Comparison of ENCODE assay signal across 37 cellular contexts in the genomic region with DNA sequence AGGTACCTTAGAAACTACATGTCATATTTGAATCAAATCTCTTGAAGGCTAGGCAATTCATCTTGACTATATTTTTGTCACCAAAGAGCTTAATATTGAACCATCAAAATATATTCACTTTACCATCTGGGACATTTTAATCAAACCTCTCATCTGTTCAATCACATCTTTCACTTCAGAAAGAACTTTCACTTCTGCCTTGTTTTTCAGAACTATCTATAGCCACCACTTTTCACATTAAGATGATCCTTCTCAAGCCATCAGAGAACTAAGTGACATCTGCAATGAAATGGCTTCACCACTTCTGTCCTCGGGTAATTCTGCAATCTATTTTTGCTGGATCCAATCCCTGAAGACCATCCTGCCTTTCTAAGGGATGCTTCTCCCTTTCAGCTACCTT. TPM values are rescaled to one million over a fixed set of nuclear protein-coding genes. Genes with fewer than 3 reads are reported as not detected.
"Had no signal": no experiment of that assay in that cellular context is flagged by ENCODE, and none has a peak within 500 bp of the region (broad histone marks: within the 10 kb centered on the region; RNA-seq: fewer than 3 reads in every experiment).

No MANE protein-coding gene starts in this region.

- H3K9me3 Mint-ChIP-seq: activated CD4-positive, alpha-beta memory T cell treated with anti-CD3 and anti-CD28 coated beads, Interleukin-2, amount 10 ng/mL, durations not matched to agents 7 days and 5 days; activated naive CD4-positive, alpha-beta T cell treated with anti-CD3 and anti-CD28 coated beads, Interleukin-2, amount 50 U/mL, for 72 hours; activated T-cell treated with anti-CD3 and anti-CD28 coated beads, Interleukin-2, amount 50 U/mL, for 72 hours; activated T-helper 17 cell treated with anti-CD3 and anti-CD28 coated beads, Interleukin-2, amount 50 U/mL, for 72 hours; brain had no signal

- H3K4me3 ChIP-seq: adrenal gland, PC-9 had no signal

- H3K4me2 ChIP-seq: PC-9 had no signal

- H2AFZ ChIP-seq: PC-9 had no signal

- H3K27me3 Mint-ChIP-seq: activated T-helper 17 cell treated with anti-CD3 and anti-CD28 coated beads, Interleukin-2, amount 50 U/mL, for 72 hours; brain had no signal

- H3K27ac ChIP-seq: adrenal gland, PC-9, RWPE1, VCaP had no signal

- DNase-seq: activated CD4-positive, alpha-beta memory T cell treated with anti-CD3 and anti-CD28 coated beads, Interleukin-2, amount 10 ng/mL, durations not matched to agents 7 days and 5 days; activated CD4-positive, alpha-beta T cell treated with anti-CD3 and anti-CD28 coated beads for 1 hour; activated CD4-positive, alpha-beta T cell treated with anti-CD3 and anti-CD28 coated beads for 48 hours; activated CD4-positive, CD25-positive, alpha-beta regulatory T cell; activated CD8-positive, alpha-beta memory T cell treated with anti-CD3 and anti-CD28 coated beads for 24 hours; activated effector memory CD4-positive, alpha-beta T cell treated with anti-CD3 and anti-CD28 coated beads, Interleukin-2, amount 50 U/mL, for 16 hours; activated naive CD4-positive, alpha-beta T cell treated with Interleukin-2 at 50 U/mL for 16 hours; activated T-cell treated with anti-CD3 and anti-CD28 coated beads, Interleukin-2, amount 50 U/mL, for 1 hour; activated T-cell treated with anti-CD3 and anti-CD28 coated beads, Interleukin-2, amount 50 U/mL, for 72 hours; adrenal gland; caudate nucleus; cerebellar nuclear complex; NCI-H1092; NCI-H1436 treated with DMSO at 0.1 percent for 48 hours; NCI-H1694 treated with DMSO at 0.1 percent for 48 hours; NCI-H2029; NCI-H2171; NCI-H510A; NCI-H526; NCI-H748 treated with DMSO at 0.1 percent for 48 hours; NK-92 treated with Interleukin-12 subunit alpha and Interleukin-12 subunit beta, amount 100 ng/mL, for 24 hours; PC-9; SIG-M5; SW 1271; T-helper 1 cell; T-helper 2 cell; T-helper 9 cell had no signal

- H3K9me3 ChIP-seq: adrenal gland had no signal

- H3K4me1 ChIP-seq: adrenal gland had no signal

- H3K36me3 Mint-ChIP-seq: activated naive CD4-positive, alpha-beta T cell treated with anti-CD3 and anti-CD28 coated beads, Interleukin-2, amount 50 U/mL, for 72 hours; brain had no signal

- H3K36me3 ChIP-seq: adrenal gland had no signal

- ATAC-seq: activated naive CD4-positive, alpha-beta T cell treated with anti-CD3 and anti-CD28 coated beads, Interleukin-2, amount 50 U/mL, for 72 hours; activated T-cell treated with anti-CD3 and anti-CD28 coated beads, Interleukin-2, amount 50 U/mL, for 72 hours; activated T-helper 17 cell treated with anti-CD3 and anti-CD28 coated beads, Interleukin-2, amount 50 U/mL, for 72 hours; Right ventricle myocardium inferior had no signal

- FAIRE-seq: bronchial epithelial cell, RCC 7860 had no signal

- H3K4me1 Mint-ChIP-seq: activated CD4-positive, alpha-beta memory T cell treated with anti-CD3 and anti-CD28 coated beads, Interleukin-2, amount 10 ng/mL, durations not matched to agents 7 days and 5 days; activated T-helper 17 cell treated with anti-CD3 and anti-CD28 coated beads, Interleukin-2, amount 50 U/mL, for 72 hours; brain had no signal

- H3K27ac Mint-ChIP-seq: activated CD4-positive, alpha-beta memory T cell treated with anti-CD3 and anti-CD28 coated beads, Interleukin-2, amount 10 ng/mL, durations not matched to agents 7 days and 5 days; activated naive CD4-positive, alpha-beta T cell treated with anti-CD3 and anti-CD28 coated beads, Interleukin-2, amount 50 U/mL, for 72 hours; activated T-cell treated with anti-CD3 and anti-CD28 coated beads, Interleukin-2, amount 50 U/mL, for 72 hours; activated T-helper 17 cell treated with anti-CD3 and anti-CD28 coated beads, Interleukin-2, amount 50 U/mL, for 72 hours; brain had no signal

- H3K27me3 ChIP-seq: adrenal gland had no signal

- H3K4me3 Mint-ChIP-seq: activated CD4-positive, alpha-beta memory T cell treated with anti-CD3 and anti-CD28 coated beads, Interleukin-2, amount 10 ng/mL, durations not matched to agents 7 days and 5 days; activated T-cell treated with anti-CD3 and anti-CD28 coated beads, Interleukin-2, amount 50 U/mL, for 72 hours; activated T-helper 17 cell treated with anti-CD3 and anti-CD28 coated beads, Interleukin-2, amount 50 U/mL, for 72 hours; brain had no signal

RNA-seq across cellular contexts. Expression of a gene that starts 57.8 kb away (rescaled TPM):
- total RNA-seq: activated CD4-positive, alpha-beta memory T cell treated with anti-CD3 and anti-CD28 coated beads, Interleukin-2, amount 10 ng/mL, durations not matched to agents 7 days and 5 days; activated naive CD4-positive, alpha-beta T cell treated with anti-CD3 and anti-CD28 coated beads, Interleukin-2, amount 50 U/mL, for 72 hours; activated T-cell treated with anti-CD3 and anti-CD28 coated beads, Interleukin-2, amount 50 U/mL, for 72 hours; activated T-helper 17 cell treated with anti-CD3 and anti-CD28 coated beads, Interleukin-2, amount 50 U/mL, for 72 hours; adrenal gland; bronchial epithelial cell; MCF 10A; PC-9; Right ventricle myocardium inferior; SK-MEL-5 had no signal
- polyA plus RNA-seq: adrenal gland had no signal
